ENCODE assay signal across 10 cellular contexts in genomic region chr11:112128483-112129121, GRCh38. TPM values are rescaled to one million over a fixed set of nuclear protein-coding genes. Genes with fewer than 3 reads are reported as not detected.
DNase-seq lines count a peak whose midpoint lies in the region; ATAC-seq and TF ChIP-seq lines count a peak whose summit lies in the region.
"Had no signal": no experiment of that assay in that cellular context is flagged by ENCODE, and none has a peak within 500 bp of the region (broad histone marks: within the 10 kb centered on the region; RNA-seq: fewer than 3 reads in every experiment).

No MANE protein-coding gene starts in this region.

- peaks cover 15% of the 10 kb centered on the region for H3K4me1 Mint-ChIP-seq in chondrocyte (ENCODE audit: low read depth)

- no peaks in the 10 kb centered on the region for H3K9me3 Mint-ChIP-seq in chondrocyte (ENCODE audit: low read depth)
- H3K9me3 Mint-ChIP-seq: stimulated activated naive CD8-positive, alpha-beta T cell treated with anti-CD3 and anti-CD28 coated beads, Interleukin-15, Interleukin-2, amounts not matched to agents 100 ng/mL and 50 ng/mL, for 24 hours had no signal

- H3K36me3 Mint-ChIP-seq in chondrocyte (ENCODE audit: low read depth): no peaks in the 10 kb centered on the region

- peak overlapping the region; percentile 53 for H3K27ac Mint-ChIP-seq in chondrocyte (ENCODE audit: unreplicated experiment)
- H3K27ac Mint-ChIP-seq: stimulated activated naive CD8-positive, alpha-beta T cell treated with anti-CD3 and anti-CD28 coated beads, Interleukin-15, Interleukin-2, amounts not matched to agents 100 ng/mL and 50 ng/mL, for 24 hours had no signal

- no peak for ATAC-seq in HG03135 (IDR thresholded peaks at IDR 0.05; ENCODE audit: unreplicated experiment)

- no peaks in the 10 kb centered on the region for H3K27me3 Mint-ChIP-seq in chondrocyte (ENCODE audit: low read depth)
- H3K27me3 Mint-ChIP-seq: stimulated activated naive CD8-positive, alpha-beta T cell treated with anti-CD3 and anti-CD28 coated beads, Interleukin-15, Interleukin-2, amounts not matched to agents 100 ng/mL and 50 ng/mL, for 24 hours had no signal

- DNase-seq in DMS153 (lab: John Stamatoyannopoulos, UW): peak; percentile 98
- peak; percentile 24 for DNase-seq in NCI-H2171 (lab: John Stamatoyannopoulos, UW)
- DNase-seq in chondrocyte (ENCODE audit: low spot score): no peak
- peak; percentile 30 for DNase-seq in non-pigmented ciliary epithelial cell (ENCODE audit: low read depth)
- DNase-seq in germinal center (ENCODE audit: low spot score): no peak
- DNase-seq in cerebellum (ENCODE audit: low spot score): no peak
- no peak for DNase-seq in midbrain (lab: John Stamatoyannopoulos, UW)

- H3K4me3 Mint-ChIP-seq in chondrocyte (ENCODE audit: unreplicated experiment): no peak overlapping the region
- H3K4me3 Mint-ChIP-seq: stimulated activated naive CD8-positive, alpha-beta T cell treated with anti-CD3 and anti-CD28 coated beads, Interleukin-15, Interleukin-2, amounts not matched to agents 100 ng/mL and 50 ng/mL, for 24 hours had no signal

- no peak for TF ChIP-seq CTCF in chondrocyte (IDR thresholded peaks at IDR 0.05)

RNA-seq across cellular contexts. Expression of gene IL18, which starts 35.3 kb away (rescaled TPM):
- total RNA-seq in chondrocyte (0.80 to 0.97 TPM (median 0.85 TPM) in 3 replicates), cerebellum (0.36 TPM)

RNA-seq across cellular contexts. Expression of gene TEX12, which starts 38.6 kb away (rescaled TPM):
- 0.75 TPM in 1 of 3 replicates, not detected in the others for total RNA-seq in chondrocyte
- total RNA-seq in cerebellum: 0.54 TPM
- total RNA-seq: T-helper 1 cell treated with Interleukin-12 subunit alpha and Interleukin-12 subunit beta and Interleukin-4 antibody, amounts not matched to agents 30 ng/mL and 1 ng/mL, for 36 hours had no signal

RNA-seq across cellular contexts. Expression of gene SDHD, which starts 41.9 kb away (rescaled TPM):
- total RNA-seq in chondrocyte (52.0 to 62.8 TPM (median 61.5 TPM) in 3 replicates), cerebellum (53.7 TPM)

RNA-seq across cellular contexts. Expression of gene TIMM8B, which starts 42.0 kb away (rescaled TPM):
- total RNA-seq in chondrocyte (56.3 to 67.9 TPM (median 56.5 TPM) in 3 replicates), cerebellum (57.9 TPM)

RNA-seq across cellular contexts. Expression of gene BCO2, which starts 46.7 kb away (rescaled TPM):
- total RNA-seq in chondrocyte (1.2 to 1.9 TPM (median 1.7 TPM) in 3 replicates), cerebellum (7.2 TPM)

Comparison
In these comparisons a context has a peak if more than half of its experiments do, and no peak if none do; other contexts are left out.
1. DNase-seq: peak in DMS153 (single experiment), NCI-H2171 (single experiment) and non-pigmented ciliary epithelial cell (single experiment); none in chondrocyte (single experiment), germinal center (single experiment), cerebellum (single experiment) and midbrain (single experiment).